In the genomic region with DNA sequence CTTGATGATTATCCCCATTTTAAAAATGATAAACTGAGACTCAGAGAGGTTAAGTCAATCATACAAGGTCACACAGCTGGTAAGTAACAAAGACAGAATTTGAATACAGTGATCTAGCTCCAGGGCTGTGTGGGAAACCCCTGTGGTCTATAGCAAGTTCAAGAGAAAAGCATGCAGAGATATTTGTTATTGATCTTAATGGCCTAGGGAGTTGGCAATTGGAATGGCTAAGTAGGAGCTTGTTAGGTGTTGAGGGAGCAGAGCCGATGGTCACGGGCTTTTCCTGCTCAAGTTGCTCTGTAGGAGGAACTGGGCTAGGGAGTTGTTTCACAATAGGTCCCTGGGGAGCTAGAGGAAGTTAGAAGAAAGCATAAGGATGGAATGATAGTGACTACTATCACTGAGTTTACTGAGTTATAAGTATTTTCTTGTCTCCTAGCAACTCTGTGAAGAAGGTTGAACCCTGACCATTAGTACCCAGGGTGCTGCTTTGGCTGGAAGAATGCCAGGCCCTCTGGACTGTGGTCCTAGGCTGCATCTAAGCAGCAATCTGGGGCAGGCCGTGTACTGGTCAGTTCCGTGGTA, we compare ENCODE assay signal across 7 cellular contexts. TPM values are rescaled to one million over a fixed set of nuclear protein-coding genes. Genes with fewer than 3 reads are reported as not detected.
DNase-seq lines count a peak whose midpoint lies in the region; ATAC-seq, FAIRE-seq and TF ChIP-seq lines count a peak whose summit lies in the region.

No MANE protein-coding gene starts in this region.

- ATAC-seq in GM18498 (IDR thresholded peaks at IDR 0.05; ENCODE audit: unreplicated experiment) = peak; percentile 69
- ATAC-seq in GM21786 (IDR thresholded peaks at IDR 0.05; ENCODE audit: unreplicated experiment) = peak; percentile 59
- peak in 3 of 4 donors; percentile 43 to 61 (median 58) for ATAC-seq in psoas muscle

- H3K9ac ChIP-seq in NT2/D1 (ENCODE audit: insufficient read length, low read depth) = no peak overlapping the region

- TF ChIP-seq CTCF in epithelial cell of esophagus (IDR thresholded peaks at IDR 0.05; ENCODE audit: insufficient read depth, low read depth, low read length, missing control alignments) (no peak), psoas muscle (IDR thresholded peaks at IDR 0.05) (no peak)

- peak overlapping the region; percentile 41 for H3K27ac ChIP-seq in psoas muscle

- peak; percentile 0 for DNase-seq in NT2/D1 (ENCODE audit: low read depth, low spot score)
- DNase-seq in epithelial cell of esophagus (ENCODE audit: low read depth) = peak; percentile 34
- peak; percentile 20 to 53 for DNase-seq in psoas muscle
- DNase-seq in cortex of kidney (lab: John Stamatoyannopoulos, UW) = no peak
- DNase-seq in HTR-8/SVneo (ENCODE audit: insufficient read length, low spot score) = no peak

- no peaks in the 10 kb centered on the region for H3K9me3 ChIP-seq in NT2/D1 (ENCODE audit: insufficient read depth, low read length)
- no peaks in the 10 kb centered on the region for H3K9me3 ChIP-seq in psoas muscle

- intact Hi-C loops in psoas muscle (cut with DNase I) = no loop called here

- H3K27me3 ChIP-seq in NT2/D1 (ENCODE audit: insufficient read depth, insufficient read length) (no peaks in the 10 kb centered on the region), psoas muscle (ENCODE audit: insufficient read depth in 3 of 3, low read length in 2 of 3) (no peaks in the 10 kb centered on the region)

- H3K4me3 ChIP-seq in NT2/D1 (ENCODE audit: insufficient read length, low read depth) = no peak overlapping the region
- H3K4me3 ChIP-seq in epithelial cell of esophagus (ENCODE audit: low read length) = no peak overlapping the region
- no peak overlapping the region for H3K4me3 ChIP-seq in psoas muscle

- FAIRE-seq in HTR-8/SVneo (lab: Jason Lieb, UNC) = no peak

- H3K4me1 ChIP-seq in NT2/D1 (ENCODE audit: insufficient read depth, insufficient read length) (no peaks in the 10 kb centered on the region), psoas muscle (no peaks in the 10 kb centered on the region)

- WGBS in psoas muscle, 3 donors = 43 to 45% (median 44%) methylated on average over 4 of the region's 4 CpGs

- H3K36me3 ChIP-seq in NT2/D1 (ENCODE audit: insufficient read depth, insufficient read length, low read length) (no peaks in the 10 kb centered on the region), psoas muscle (ENCODE audit: insufficient read depth in 1 of 2, low read depth in 1 of 2) (no peaks in the 10 kb centered on the region)

RNA-seq across cellular contexts. Expression of a gene that starts 30.0 kb away (rescaled TPM):
- total RNA-seq in psoas muscle = 1 to 10 TPM; 1.3 to 4.2 (median 1.7) TPM
- polyA plus RNA-seq in psoas muscle = 1 to 10 TPM; 1.2 to 3.0 (median 2.3) TPM

RNA-seq across cellular contexts. Expression of a gene that starts 43.1 kb away (rescaled TPM):
- 10 to 100 TPM in 1 of 4 donors, 1 to 10 TPM in 3; 6.4 to 10.1 (median 8.2) TPM for total RNA-seq in psoas muscle
- 1 to 10 TPM; 3.6 to 7.5 (median 4.4) TPM for polyA plus RNA-seq in psoas muscle

Comparison
In these comparisons a context has a peak if more than half of its experiments do, and no peak if none do; other contexts are left out.
1. DNase-seq: peak in NT2/D1 (single experiment), epithelial cell of esophagus (single experiment) and psoas muscle (2 of 2); none in cortex of kidney (single experiment) and HTR-8/SVneo (single experiment).
2. Peak in every context shown above with its lines, with median percentiles within 50 percentile points of each other: ATAC-seq.